ENCODE assay signal across 17 cellular contexts in the genomic region with DNA sequence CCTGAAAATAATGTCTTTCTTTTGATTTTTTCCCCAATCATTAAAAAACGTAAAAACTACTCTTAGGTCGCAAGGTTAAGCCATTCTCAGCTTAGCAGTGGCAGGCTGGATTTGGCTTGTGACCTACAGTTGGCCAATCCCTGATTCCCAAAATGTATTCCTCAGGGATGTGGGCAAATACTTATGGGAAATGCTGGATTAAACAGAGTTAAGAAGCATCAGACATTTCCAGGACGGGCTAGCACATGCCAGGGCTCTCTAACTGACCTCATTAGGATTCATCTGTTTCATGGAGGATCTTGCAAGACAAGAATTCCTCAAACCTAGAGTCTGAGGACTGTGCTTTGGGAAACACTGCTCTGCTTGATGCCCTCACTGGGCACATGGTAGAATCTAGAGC. TPM values are rescaled to one million over a fixed set of nuclear protein-coding genes. Genes with fewer than 3 reads are reported as not detected.
DNase-seq lines count a peak whose midpoint lies in the region; ATAC-seq, FAIRE-seq and TF ChIP-seq lines count a peak whose summit lies in the region.
"Had no signal": no experiment of that assay in that cellular context is flagged by ENCODE, and none has a peak within 500 bp of the region (broad histone marks: within the 10 kb centered on the region; RNA-seq: fewer than 3 reads in every experiment).

No MANE protein-coding gene starts in this region.

- H3K36me3 ChIP-seq in upper lobe of right lung (no peaks in the 10 kb centered on the region), ascending aorta (no peaks in the 10 kb centered on the region)
- H3K36me3 ChIP-seq: thoracic aorta had no signal

- H3K4me3 ChIP-seq in epithelial cell of esophagus (ENCODE audit: low read length), result no peak overlapping the region
- H3K4me3 ChIP-seq in upper lobe of right lung, result no peak overlapping the region
- no peak overlapping the region for H3K4me3 ChIP-seq in ascending aorta
- H3K4me3 ChIP-seq: SK-N-MC, thoracic aorta had no signal

- FAIRE-seq in GM12892 (lab: Jason Lieb, UNC), result no peak
- FAIRE-seq: H1 had no signal

- H3K27ac ChIP-seq in upper lobe of right lung, result peak overlapping the region; percentile 6
- H3K27ac ChIP-seq in ascending aorta, result no peak overlapping the region
- H3K27ac ChIP-seq: SK-N-MC, thoracic aorta had no signal

- H3K4me1 ChIP-seq in upper lobe of right lung, result peaks cover 18% of the 10 kb centered on the region
- no peaks in the 10 kb centered on the region for H3K4me1 ChIP-seq in ascending aorta

- H3K27ac Mint-ChIP-seq in activated naive CD4-positive, alpha-beta T cell treated with anti-CD3 and anti-CD28 coated beads, Interleukin-2, amount 50 U/mL, for 72 hours, result peak overlapping the region; percentile 89 to 98
- H3K27ac Mint-ChIP-seq: activated CD4-positive, alpha-beta memory T cell treated with anti-CD3 and anti-CD28 coated beads, Interleukin-2, amount 10 ng/mL, durations not matched to agents 7 days and 5 days; natural killer cell treated with Interleukin-12 subunit alpha and Interleukin-12 subunit beta and Interleukin-15 and Interleukin-18, amount 100 ng/mL, for 72 hours had no signal

- no peak for DNase-seq in activated naive CD4-positive, alpha-beta T cell treated with anti-CD3 and anti-CD28 coated beads, Interleukin-2, amount 50 U/mL, for 72 hours (ENCODE audit: low spot score in 2 of 2)
- no peak for DNase-seq in activated naive CD4-positive, alpha-beta T cell treated with anti-CD3 and anti-CD28 coated beads, Interleukin-2, amount 50 U/mL, for 16 hours
- DNase-seq in NCI-H524 (lab: John Stamatoyannopoulos, UW) (peak; percentile 58 to 68), epithelial cell of esophagus (ENCODE audit: low read depth) (peak; percentile 82), upper lobe of right lung (no peak), ascending aorta (ENCODE audit: low spot score in 2 of 2) (no peak), GM12892 (ENCODE audit: insufficient read length) (no peak)
- DNase-seq: activated CD4-positive, alpha-beta memory T cell treated with anti-CD3 and anti-CD28 coated beads, Interleukin-2, amount 10 ng/mL, durations not matched to agents 7 days and 5 days; activated gamma-delta T cell; DND-41; left ventricle myocardium superior had no signal

- TF ChIP-seq CTCF in epithelial cell of esophagus (IDR thresholded peaks at IDR 0.05; ENCODE audit: insufficient read depth, low read depth, low read length, missing control alignments) (no peak), upper lobe of right lung (IDR thresholded peaks at IDR 0.05) (no peak), ascending aorta (IDR thresholded peaks at IDR 0.05) (no peak)

- no peak for ATAC-seq in activated naive CD4-positive, alpha-beta T cell treated with anti-CD3 and anti-CD28 coated beads, Interleukin-2, amount 50 U/mL, for 72 hours
- no peak for ATAC-seq in upper lobe of right lung
- no peak for ATAC-seq in HG02588 (IDR thresholded peaks at IDR 0.05; ENCODE audit: unreplicated experiment)
- ATAC-seq: left ventricle myocardium superior; natural killer cell treated with Interleukin-12 subunit alpha and Interleukin-12 subunit beta and Interleukin-15 and Interleukin-18, amount 100 ng/mL, for 72 hours had no signal

- TF ChIP-seq POLR2A in GM12892 (IDR thresholded peaks at IDR 0.05; ENCODE audit: low read depth, low read length), result no peak

- H3K27me3 ChIP-seq in upper lobe of right lung (no peaks in the 10 kb centered on the region), ascending aorta (no peaks in the 10 kb centered on the region)

- peaks cover 9 to 18% of the 10 kb centered on the region in 2 donors for H3K36me3 Mint-ChIP-seq in activated naive CD4-positive, alpha-beta T cell treated with anti-CD3 and anti-CD28 coated beads, Interleukin-2, amount 50 U/mL, for 72 hours
- H3K36me3 Mint-ChIP-seq: natural killer cell treated with Interleukin-12 subunit alpha and Interleukin-12 subunit beta and Interleukin-15 and Interleukin-18, amount 100 ng/mL, for 72 hours had no signal

- intact Hi-C loops in upper lobe of right lung (cut with DNase I) (no loop called here), ascending aorta (cut with DNase I) (no loop called here)

- H3K9me3 Mint-ChIP-seq in activated naive CD4-positive, alpha-beta T cell treated with anti-CD3 and anti-CD28 coated beads, Interleukin-2, amount 50 U/mL, for 72 hours, result no peaks in the 10 kb centered on the region
- H3K9me3 Mint-ChIP-seq: activated CD4-positive, alpha-beta memory T cell treated with anti-CD3 and anti-CD28 coated beads, Interleukin-2, amount 10 ng/mL, durations not matched to agents 7 days and 5 days; natural killer cell treated with Interleukin-12 subunit alpha and Interleukin-12 subunit beta and Interleukin-15 and Interleukin-18, amount 100 ng/mL, for 72 hours had no signal

- no peaks in the 10 kb centered on the region for H3K9me3 ChIP-seq in upper lobe of right lung
- no peaks in the 10 kb centered on the region for H3K9me3 ChIP-seq in ascending aorta
- H3K9me3 ChIP-seq: thoracic aorta had no signal

RNA-seq across cellular contexts. Expression of a gene that starts 1.0 kb away (rescaled TPM):
- 10 to 100 TPM; 19.0 to 22.2 TPM for total RNA-seq in activated naive CD4-positive, alpha-beta T cell treated with anti-CD3 and anti-CD28 coated beads, Interleukin-2, amount 50 U/mL, for 72 hours
- total RNA-seq in upper lobe of right lung (not detected), ascending aorta (not detected)
- polyA plus RNA-seq in GM12892 (2012; ENCODE audit: missing spikeins), result 12.3 TPM
- total RNA-seq: activated CD4-positive, alpha-beta memory T cell treated with anti-CD3 and anti-CD28 coated beads, Interleukin-2, amount 10 ng/mL, durations not matched to agents 7 days and 5 days; H1; left ventricle myocardium superior; natural killer cell treated with Interleukin-12 subunit alpha and Interleukin-12 subunit beta and Interleukin-15 and Interleukin-18, amount 100 ng/mL, for 72 hours; OCI-LY7; thoracic aorta had no signal
- polyA plus RNA-seq: H1 had no signal

RNA-seq across cellular contexts. Expression of a gene that starts 25.5 kb away (rescaled TPM):
- 10 to 100 TPM; 31.4 to 37.3 TPM for total RNA-seq in activated naive CD4-positive, alpha-beta T cell treated with anti-CD3 and anti-CD28 coated beads, Interleukin-2, amount 50 U/mL, for 72 hours
- total RNA-seq in upper lobe of right lung (12.6 TPM), ascending aorta (1.3 TPM)
- 110 TPM for polyA plus RNA-seq in GM12892 (2012; ENCODE audit: missing spikeins)
- total RNA-seq: H1 had no signal

RNA-seq across cellular contexts. Expression of a gene that starts 30.8 kb away (rescaled TPM):
- not detected for total RNA-seq in activated naive CD4-positive, alpha-beta T cell treated with anti-CD3 and anti-CD28 coated beads, Interleukin-2, amount 50 U/mL, for 72 hours
- total RNA-seq in upper lobe of right lung, result not detected
- not detected for total RNA-seq in ascending aorta
- not detected for polyA plus RNA-seq in GM12892 (2012; ENCODE audit: missing spikeins)
- total RNA-seq: activated CD4-positive, alpha-beta memory T cell treated with anti-CD3 and anti-CD28 coated beads, Interleukin-2, amount 10 ng/mL, durations not matched to agents 7 days and 5 days; H1; left ventricle myocardium superior; natural killer cell treated with Interleukin-12 subunit alpha and Interleukin-12 subunit beta and Interleukin-15 and Interleukin-18, amount 100 ng/mL, for 72 hours; OCI-LY7; thoracic aorta had no signal
- polyA plus RNA-seq: H1 had no signal

RNA-seq across cellular contexts. Expression of a gene that starts 50.0 kb away (rescaled TPM):
- total RNA-seq in activated naive CD4-positive, alpha-beta T cell treated with anti-CD3 and anti-CD28 coated beads, Interleukin-2, amount 50 U/mL, for 72 hours, result under 1 TPM in 1 of 2 donors, not detected in 1; 0.05 TPM
- total RNA-seq in upper lobe of right lung (700 TPM), ascending aorta (0.53 TPM)
- 55.2 TPM for polyA plus RNA-seq in GM12892 (2012; ENCODE audit: missing spikeins)
- total RNA-seq: activated CD4-positive, alpha-beta memory T cell treated with anti-CD3 and anti-CD28 coated beads, Interleukin-2, amount 10 ng/mL, durations not matched to agents 7 days and 5 days; H1; left ventricle myocardium superior had no signal
- polyA plus RNA-seq: H1 had no signal

Comparison
In these comparisons a context has a peak if more than half of its experiments do, and no peak if none do; other contexts are left out.
1. DNase-seq: peak in NCI-H524 (2 of 2) and epithelial cell of esophagus (single experiment); none in activated naive CD4-positive, alpha-beta T cell treated with anti-CD3 and anti-CD28 coated beads, Interleukin-2, amount 50 U/mL, for 72 hours (0 of 2), activated naive CD4-positive, alpha-beta T cell treated with anti-CD3 and anti-CD28 coated beads, Interleukin-2, amount 50 U/mL, for 16 hours (single experiment), upper lobe of right lung (single experiment), ascending aorta (0 of 2) and GM12892 (single experiment).
2. RNA of a gene that starts 1.0 kb away (total RNA-seq): 19.0 to 22.2 TPM in activated naive CD4-positive, alpha-beta T cell treated with anti-CD3 and anti-CD28 coated beads, Interleukin-2, amount 50 U/mL, for 72 hours; not detected in upper lobe of right lung (single experiment) and not detected in ascending aorta (single experiment); every median in the first group is over 10 times any median in the second.